ENCODE assay signal across 22 cellular contexts in genomic region chr5:163305655-163306054, GRCh38.
"Had no signal": no experiment of that assay in that cellular context is flagged by ENCODE, and none has a peak within 500 bp of the region (broad histone marks: within the 10 kb centered on the region; RNA-seq: fewer than 3 reads in every experiment).

No MANE protein-coding gene starts in this region.

- ATAC-seq: effector memory CD8-positive, alpha-beta T cell; esophagus mucosa; foreskin keratinocyte; gastrocnemius medialis; gastroesophageal sphincter; heart left ventricle; heart right ventricle had no signal

- H3K27ac ChIP-seq: colonic mucosa, coronary artery, dorsolateral prefrontal cortex, epithelial cell of prostate, esophagus muscularis mucosa, esophagus squamous epithelium, foreskin keratinocyte, gastrocnemius medialis, gastroesophageal sphincter, heart left ventricle, heart right ventricle had no signal

- H3K27me3 ChIP-seq: colonic mucosa, dorsolateral prefrontal cortex, esophagus muscularis mucosa, esophagus squamous epithelium, foreskin keratinocyte, gastrocnemius medialis, gastroesophageal sphincter had no signal

- H3K36me3 ChIP-seq: colonic mucosa, esophagus muscularis mucosa, esophagus squamous epithelium, gastrocnemius medialis, gastroesophageal sphincter, heart left ventricle, heart right ventricle had no signal

- DNase-seq: colonic mucosa; cortex of kidney; dermis blood vessel endothelial cell; dorsolateral prefrontal cortex; effector CD4-positive, alpha-beta T cell; effector CD8-positive, alpha-beta T cell; effector memory CD4-positive, alpha-beta T cell; effector memory CD8-positive, alpha-beta T cell; endodermal cell; esophagus squamous epithelium; foreskin fibroblast; foreskin keratinocyte; foreskin melanocyte; gastrocnemius medialis; glutamatergic neuron; heart left ventricle; heart right ventricle had no signal

- H3K4me3 ChIP-seq: colonic mucosa, coronary artery, dorsolateral prefrontal cortex, esophagus muscularis mucosa, esophagus squamous epithelium, gastrocnemius medialis, gastroesophageal sphincter, heart left ventricle, heart right ventricle had no signal

- H3K9me3 ChIP-seq: colonic mucosa, esophagus muscularis mucosa, esophagus squamous epithelium, gastrocnemius medialis, gastroesophageal sphincter, heart left ventricle had no signal
